12 cellular contexts compared by ENCODE assay signal in the genomic region with DNA sequence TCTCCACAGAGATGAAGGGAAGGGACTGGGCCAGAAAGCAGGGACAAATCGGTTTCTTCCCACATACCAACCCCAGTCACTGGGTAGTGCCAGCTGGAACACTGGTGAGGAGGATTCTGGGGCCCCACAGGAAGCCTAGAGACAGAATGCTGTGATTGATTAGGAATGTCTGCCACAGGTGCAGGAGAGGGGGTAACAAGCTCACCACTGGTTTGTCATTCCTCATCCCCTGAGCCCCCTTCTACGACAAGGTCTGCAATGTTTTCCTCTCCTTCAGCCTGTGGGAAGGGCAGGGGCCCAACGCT.
DNase-seq lines count a peak whose midpoint lies in the region; ATAC-seq and TF ChIP-seq lines count a peak whose summit lies in the region.
"Had no signal": no experiment of that assay in that cellular context is flagged by ENCODE, and none has a peak within 500 bp of the region (broad histone marks: within the 10 kb centered on the region; RNA-seq: fewer than 3 reads in every experiment).

No MANE protein-coding gene starts in this region.

- H3K36me3 Mint-ChIP-seq in CD4-positive, alpha-beta T cell (ENCODE audit: low read depth) = peaks cover 45% of the 10 kb centered on the region
- peaks cover 42% of the 10 kb centered on the region for H3K36me3 Mint-ChIP-seq in central memory CD8-positive, alpha-beta T cell (ENCODE audit: insufficient read depth)
- peaks cover 18% of the 10 kb centered on the region for H3K36me3 Mint-ChIP-seq in neural crest cell (ENCODE audit: low read depth)

- no peaks in the 10 kb centered on the region for H3K9me3 Mint-ChIP-seq in CD4-positive, alpha-beta T cell
- H3K9me3 Mint-ChIP-seq in central memory CD8-positive, alpha-beta T cell = no peaks in the 10 kb centered on the region
- no peaks in the 10 kb centered on the region for H3K9me3 Mint-ChIP-seq in neural crest cell

- no peak for ATAC-seq in CD4-positive, alpha-beta T cell (ENCODE audit: poor library complexity)
- ATAC-seq in central memory CD8-positive, alpha-beta T cell (replicated peaks; ENCODE audit: extremely low read depth, poor library complexity, severe bottlenecking) = no peak
- ATAC-seq: foreskin keratinocyte had no signal

- no peaks in the 10 kb centered on the region for H3K9me3 ChIP-seq in CD4-positive, alpha-beta T cell (ENCODE audit: control insufficient read depth, low read length)
- H3K9me3 ChIP-seq in KOPT-K1 (ENCODE audit: insufficient read depth, low read length, poor library complexity, severe bottlenecking) = no peaks in the 10 kb centered on the region

- H3K27me3 Mint-ChIP-seq in CD4-positive, alpha-beta T cell = no peaks in the 10 kb centered on the region
- no peaks in the 10 kb centered on the region for H3K27me3 Mint-ChIP-seq in central memory CD8-positive, alpha-beta T cell
- no peaks in the 10 kb centered on the region for H3K27me3 Mint-ChIP-seq in neural crest cell (ENCODE audit: low read depth)

- intact Hi-C loops in CD4-positive, alpha-beta T cell (cut with DNase I, micrococcal nuclease) = no loop called here

- CTCF ChIA-PET in CD4-positive, alpha-beta T cell (lab: Charles Lee) = no interaction called here

- no peak overlapping the region for H3K4me3 Mint-ChIP-seq in CD4-positive, alpha-beta T cell
- peak overlapping the region; percentile 69 for H3K4me3 Mint-ChIP-seq in central memory CD8-positive, alpha-beta T cell
- peak overlapping the region; percentile 76 for H3K4me3 Mint-ChIP-seq in neural crest cell

- POLR2A ChIA-PET in CD4-positive, alpha-beta T cell (lab: Charles Lee) = interaction anchor here (0.6 kb wide), 1 partner anchor 255 kb away, joined by 3 read pairs; no protein-coding TSS in a partner anchor

- peak overlapping the region; percentile 47 for H3K27ac Mint-ChIP-seq in CD4-positive, alpha-beta T cell
- peak overlapping the region; percentile 98 for H3K27ac Mint-ChIP-seq in central memory CD8-positive, alpha-beta T cell (ENCODE audit: low read depth)
- peak overlapping the region; percentile 81 for H3K27ac Mint-ChIP-seq in neural crest cell (ENCODE audit: unreplicated experiment)

- peaks cover 14% of the 10 kb centered on the region; the same call in 1 of the 2 replicates for H3K36me3 ChIP-seq in KOPT-K1 (ENCODE audit: insufficient read depth, low read length)

- peaks cover 35% of the 10 kb centered on the region for H3K4me1 Mint-ChIP-seq in CD4-positive, alpha-beta T cell (ENCODE audit: low read depth)
- H3K4me1 Mint-ChIP-seq in central memory CD8-positive, alpha-beta T cell = peaks cover 62% of the 10 kb centered on the region
- peaks cover 54% of the 10 kb centered on the region for H3K4me1 Mint-ChIP-seq in neural crest cell

- no peaks in the 10 kb centered on the region for H3K27me3 ChIP-seq in CD4-positive, alpha-beta T cell (ENCODE audit: control insufficient read depth, insufficient read depth, low read length)

- DNase-seq in CD4-positive, alpha-beta T cell = no peak
- DNase-seq in central memory CD8-positive, alpha-beta T cell (ENCODE audit: low spot score in 2 of 2) = no peak
- no peak for DNase-seq in neural crest cell (ENCODE audit: low read depth, low spot score)
- DNase-seq in NOMO-1 treated with DMSO at 0.1 percent for 48 hours (lab: John Stamatoyannopoulos, UW; ENCODE audit: unreplicated experiment) = no peak
- no peak for DNase-seq in NOMO-1 (lab: John Stamatoyannopoulos, UW; ENCODE audit: unreplicated experiment in 2 of 2)
- DNase-seq in NCI-H2196 treated with DMSO at 0.1 percent for 48 hours (lab: John Stamatoyannopoulos, UW; ENCODE audit: unreplicated experiment) = no peak
- DNase-seq: effector CD8-positive, alpha-beta T cell; foreskin keratinocyte; GM23248; NCI-H526 treated with DMSO at 0.1 percent for 48 hours; stimulated activated CD4-positive, alpha-beta T cell treated with anti-CD3 and anti-CD28 coated beads, Interleukin-2, amount 100 ng/mL, for 24 hours had no signal

- H3K27ac ChIP-seq in CD4-positive, alpha-beta T cell (ENCODE audit: low read depth, low read length) = no peak overlapping the region
- H3K27ac ChIP-seq in KOPT-K1 (ENCODE audit: low read depth, low read length, poor library complexity, severe bottlenecking) = peak overlapping the region; percentile 36
- H3K27ac ChIP-seq: foreskin keratinocyte, GM23248 had no signal

- no peak for TF ChIP-seq CTCF in CD4-positive, alpha-beta T cell (IDR thresholded peaks at IDR 0.05)
- TF ChIP-seq CTCF in neural crest cell (conservative IDR thresholded peaks at IDR 0.05) = no peak

Comparison
In these comparisons a context has a peak if more than half of its experiments do, and no peak if none do; other contexts are left out.
1. H3K27ac Mint-ChIP-seq: peak in every context shown above with its lines; median percentile 98 in central memory CD8-positive, alpha-beta T cell; 81 in neural crest cell; 47 in CD4-positive, alpha-beta T cell.